In the genomic region with DNA sequence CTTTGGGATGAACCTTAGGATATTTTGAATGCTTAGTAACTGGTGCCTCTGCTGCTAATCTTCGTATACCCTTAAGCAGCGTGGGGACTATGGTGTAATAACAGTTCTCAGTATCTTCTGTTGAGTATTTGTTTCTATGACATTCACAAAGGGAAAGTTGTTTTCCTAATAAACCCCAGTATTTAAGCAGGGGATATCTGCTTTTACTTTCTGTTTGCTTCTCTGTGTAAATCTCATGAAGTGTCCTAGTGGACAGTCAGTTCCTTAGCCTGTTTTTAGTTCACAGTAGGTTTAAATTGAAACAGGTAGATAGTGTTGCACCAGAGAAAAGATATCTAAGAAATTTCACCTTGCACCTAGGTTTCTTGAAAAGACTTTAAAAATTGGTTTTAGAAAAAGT, we compare ENCODE assay signal across 1 cellular context.
TF ChIP-seq lines count a peak whose summit lies in the region.

No MANE protein-coding gene starts in this region.

TF ChIP-seq in SK-N-SH treated with all-trans-retinoic acid at 6 μM for 48 hours, 23 proteins besides CTCF, POLR2A, EP300 and RAD21 (continued from another document):
- TF ChIP-seq, protein P1, sequence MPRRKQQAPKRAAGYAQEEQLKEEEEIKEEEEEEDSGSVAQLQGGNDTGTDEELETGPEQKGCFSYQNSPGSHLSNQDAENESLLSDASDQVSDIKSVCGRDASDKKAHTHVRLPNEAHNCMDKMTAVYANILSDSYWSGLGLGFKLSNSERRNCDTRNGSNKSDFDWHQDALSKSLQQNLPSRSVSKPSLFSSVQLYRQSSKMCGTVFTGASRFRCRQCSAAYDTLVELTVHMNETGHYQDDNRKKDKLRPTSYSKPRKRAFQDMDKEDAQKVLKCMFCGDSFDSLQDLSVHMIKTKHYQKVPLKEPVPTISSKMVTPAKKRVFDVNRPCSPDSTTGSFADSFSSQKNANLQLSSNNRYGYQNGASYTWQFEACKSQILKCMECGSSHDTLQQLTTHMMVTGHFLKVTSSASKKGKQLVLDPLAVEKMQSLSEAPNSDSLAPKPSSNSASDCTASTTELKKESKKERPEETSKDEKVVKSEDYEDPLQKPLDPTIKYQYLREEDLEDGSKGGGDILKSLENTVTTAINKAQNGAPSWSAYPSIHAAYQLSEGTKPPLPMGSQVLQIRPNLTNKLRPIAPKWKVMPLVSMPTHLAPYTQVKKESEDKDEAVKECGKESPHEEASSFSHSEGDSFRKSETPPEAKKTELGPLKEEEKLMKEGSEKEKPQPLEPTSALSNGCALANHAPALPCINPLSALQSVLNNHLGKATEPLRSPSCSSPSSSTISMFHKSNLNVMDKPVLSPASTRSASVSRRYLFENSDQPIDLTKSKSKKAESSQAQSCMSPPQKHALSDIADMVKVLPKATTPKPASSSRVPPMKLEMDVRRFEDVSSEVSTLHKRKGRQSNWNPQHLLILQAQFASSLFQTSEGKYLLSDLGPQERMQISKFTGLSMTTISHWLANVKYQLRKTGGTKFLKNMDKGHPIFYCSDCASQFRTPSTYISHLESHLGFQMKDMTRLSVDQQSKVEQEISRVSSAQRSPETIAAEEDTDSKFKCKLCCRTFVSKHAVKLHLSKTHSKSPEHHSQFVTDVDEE (CRISPR knock-in tag; IDR thresholded peaks at IDR 0.05): no peak
- TF ChIP-seq ESRRG (CRISPR knock-in tag; IDR thresholded peaks at IDR 0.05) (no peak), SNAI2 (CRISPR knock-in tag; IDR thresholded peaks at IDR 0.05) (no peak), ZNF565 (CRISPR knock-in tag; conservative IDR thresholded peaks at IDR 0.05; ENCODE audit: low read depth) (no peak), TCF4 (CRISPR knock-in tag; IDR thresholded peaks at IDR 0.05; ENCODE audit: borderline replicate concordance) (no peak), GLIS3 (CRISPR knock-in tag; IDR thresholded peaks at IDR 0.05) (no peak), ZC3H10 (CRISPR knock-in tag; IDR thresholded peaks at IDR 0.05) (no peak), ZNF8 (CRISPR knock-in tag; IDR thresholded peaks at IDR 0.05) (no peak), TOX (CRISPR knock-in tag; IDR thresholded peaks at IDR 0.05; ENCODE audit: borderline replicate concordance) (no peak)
- TF ChIP-seq, protein P2, sequence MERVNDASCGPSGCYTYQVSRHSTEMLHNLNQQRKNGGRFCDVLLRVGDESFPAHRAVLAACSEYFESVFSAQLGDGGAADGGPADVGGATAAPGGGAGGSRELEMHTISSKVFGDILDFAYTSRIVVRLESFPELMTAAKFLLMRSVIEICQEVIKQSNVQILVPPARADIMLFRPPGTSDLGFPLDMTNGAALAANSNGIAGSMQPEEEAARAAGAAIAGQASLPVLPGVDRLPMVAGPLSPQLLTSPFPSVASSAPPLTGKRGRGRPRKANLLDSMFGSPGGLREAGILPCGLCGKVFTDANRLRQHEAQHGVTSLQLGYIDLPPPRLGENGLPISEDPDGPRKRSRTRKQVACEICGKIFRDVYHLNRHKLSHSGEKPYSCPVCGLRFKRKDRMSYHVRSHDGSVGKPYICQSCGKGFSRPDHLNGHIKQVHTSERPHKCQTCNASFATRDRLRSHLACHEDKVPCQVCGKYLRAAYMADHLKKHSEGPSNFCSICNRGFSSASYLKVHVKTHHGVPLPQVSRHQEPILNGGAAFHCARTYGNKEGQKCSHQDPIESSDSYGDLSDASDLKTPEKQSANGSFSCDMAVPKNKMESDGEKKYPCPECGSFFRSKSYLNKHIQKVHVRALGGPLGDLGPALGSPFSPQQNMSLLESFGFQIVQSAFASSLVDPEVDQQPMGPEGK (CRISPR knock-in tag; IDR thresholded peaks at IDR 0.05; ENCODE audit: borderline replicate concordance): no peak
- TF ChIP-seq, protein P3, sequence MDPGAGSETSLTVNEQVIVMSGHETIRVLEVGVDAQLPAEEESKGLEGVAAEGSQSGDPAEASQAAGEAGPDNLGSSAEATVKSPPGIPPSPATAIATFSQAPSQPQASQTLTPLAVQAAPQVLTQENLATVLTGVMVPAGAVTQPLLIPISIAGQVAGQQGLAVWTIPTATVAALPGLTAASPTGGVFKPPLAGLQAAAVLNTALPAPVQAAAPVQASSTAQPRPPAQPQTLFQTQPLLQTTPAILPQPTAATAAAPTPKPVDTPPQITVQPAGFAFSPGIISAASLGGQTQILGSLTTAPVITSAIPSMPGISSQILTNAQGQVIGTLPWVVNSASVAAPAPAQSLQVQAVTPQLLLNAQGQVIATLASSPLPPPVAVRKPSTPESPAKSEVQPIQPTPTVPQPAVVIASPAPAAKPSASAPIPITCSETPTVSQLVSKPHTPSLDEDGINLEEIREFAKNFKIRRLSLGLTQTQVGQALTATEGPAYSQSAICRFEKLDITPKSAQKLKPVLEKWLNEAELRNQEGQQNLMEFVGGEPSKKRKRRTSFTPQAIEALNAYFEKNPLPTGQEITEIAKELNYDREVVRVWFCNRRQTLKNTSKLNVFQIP (CRISPR knock-in tag; IDR thresholded peaks at IDR 0.05; ENCODE audit: borderline replicate concordance, low read depth): no peak
TF ChIP-seq in SK-N-SH treated with all-trans-retinoic acid at 6 μM for 48 hours: peak in this region for 0.
